Comparison of ENCODE assay signal across 1 cellular context in the genomic region with DNA sequence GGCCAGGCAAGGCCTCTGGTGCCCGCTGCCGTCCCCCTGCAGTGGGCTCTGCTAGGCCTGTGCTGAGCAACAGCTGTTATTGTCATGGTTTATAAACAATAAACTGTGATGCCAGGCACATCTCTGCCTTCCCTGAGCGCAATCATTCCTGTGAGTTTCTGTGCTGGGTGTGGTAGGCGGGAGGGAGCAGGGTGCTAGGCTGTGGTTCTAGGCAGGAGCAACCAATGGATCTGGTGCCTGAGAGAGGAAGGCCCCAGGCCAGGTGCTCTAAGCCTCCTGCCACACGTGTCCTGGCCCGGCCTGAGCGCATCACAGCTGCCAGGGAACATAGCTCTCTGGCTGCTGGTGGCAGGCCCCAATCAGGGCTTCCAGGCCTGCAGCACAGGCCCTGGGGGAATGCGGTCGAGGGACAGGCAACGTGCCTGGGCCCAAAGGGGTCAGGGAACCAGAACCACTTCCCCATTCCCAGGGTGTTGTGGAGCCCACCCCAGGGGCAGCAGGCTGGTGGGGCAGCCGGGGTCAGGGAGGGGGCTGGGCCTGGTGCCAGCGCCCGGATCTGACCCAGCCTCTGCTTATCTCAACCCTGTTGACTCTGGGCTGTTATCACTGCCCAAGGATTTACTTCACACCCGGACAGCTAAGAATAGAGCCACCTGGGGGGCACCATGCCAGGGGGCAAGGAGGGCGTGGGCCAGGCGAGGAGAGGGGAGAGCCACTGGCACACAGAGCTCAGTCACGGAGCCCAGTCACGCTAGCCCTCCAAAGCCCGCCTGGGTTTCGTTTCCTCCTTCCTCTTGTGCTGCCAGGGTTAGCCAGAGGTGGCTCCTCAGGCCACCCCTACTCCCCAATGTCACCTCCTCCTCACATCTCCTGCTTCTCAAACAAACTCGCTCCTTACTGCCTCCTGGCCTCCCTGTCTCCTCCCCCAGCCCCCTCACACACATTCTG.
A peak's percentile ranks its signal among the peaks of the same experiment; 100 is the strongest.
TF ChIP-seq lines count a peak whose summit lies in the region.

No MANE protein-coding gene starts in this region.

TF ChIP-seq in HepG2, 621 proteins besides CTCF, POLR2A, EP300 and RAD21 (continued from another document and continues in another):
- no peak for TF ChIP-seq JARID2 (CRISPR knock-in tag; IDR thresholded peaks at IDR 0.05; ENCODE audit: insufficient replicate concordance)
- TF ChIP-seq KLF16 (CRISPR knock-in tag; IDR thresholded peaks at IDR 0.05): no peak
- no peak for TF ChIP-seq HDAC6 (IDR thresholded peaks at IDR 0.05; ENCODE audit: low read depth, low read length)
- TF ChIP-seq ZSCAN21 (CRISPR knock-in tag; IDR thresholded peaks at IDR 0.05; ENCODE audit: borderline replicate concordance): no peak
- TF ChIP-seq MZF1 (CRISPR knock-in tag; IDR thresholded peaks at IDR 0.05; ENCODE audit: borderline replicate concordance): no peak
- no peak for TF ChIP-seq CHCHD3 (CRISPR knock-in tag; IDR thresholded peaks at IDR 0.05)
- no peak for TF ChIP-seq TCF7L2 (IDR thresholded peaks at IDR 0.05; ENCODE audit: low read depth, low read length)
- TF ChIP-seq ZNF446 (CRISPR knock-in tag; IDR thresholded peaks at IDR 0.05): no peak
- no peak for TF ChIP-seq ZNF552 (CRISPR knock-in tag; IDR thresholded peaks at IDR 0.05; ENCODE audit: borderline replicate concordance)
- TF ChIP-seq BCL3 (CRISPR knock-in tag; IDR thresholded peaks at IDR 0.05): no peak
- peak; percentile 40; the same call in 1 of the 2 replicates for TF ChIP-seq ETV5 (CRISPR knock-in tag; IDR thresholded peaks at IDR 0.05; ENCODE audit: borderline replicate concordance)
- no peak for TF ChIP-seq ZNF362 (CRISPR knock-in tag; IDR thresholded peaks at IDR 0.05; ENCODE audit: borderline replicate concordance)
- TF ChIP-seq ZNF674 (CRISPR knock-in tag; IDR thresholded peaks at IDR 0.05; ENCODE audit: low read depth): no peak
- TF ChIP-seq ZBED4 (CRISPR knock-in tag; IDR thresholded peaks at IDR 0.05; ENCODE audit: borderline replicate concordance): no peak
- no peak for TF ChIP-seq NFE2L1 (CRISPR knock-in tag; IDR thresholded peaks at IDR 0.05; ENCODE audit: borderline replicate concordance)
- TF ChIP-seq YY1 (IDR thresholded peaks at IDR 0.05; ENCODE audit: insufficient read depth, insufficient replicate concordance, low read depth, low read length): no peak
- no peak for TF ChIP-seq RFX3 (CRISPR knock-in tag; IDR thresholded peaks at IDR 0.05)
- TF ChIP-seq ZNF556 (CRISPR knock-in tag; IDR thresholded peaks at IDR 0.05; ENCODE audit: borderline replicate concordance): no peak
- TF ChIP-seq SMARCC2 (IDR thresholded peaks at IDR 0.05): no peak
- TF ChIP-seq ZNF563 (CRISPR knock-in tag; IDR thresholded peaks at IDR 0.05): no peak
- no peak for TF ChIP-seq RFX5 (IDR thresholded peaks at IDR 0.05; ENCODE audit: low read depth, low read length)
- TF ChIP-seq ZFP62 (CRISPR knock-in tag; IDR thresholded peaks at IDR 0.05): no peak
- TF ChIP-seq, protein P1, sequence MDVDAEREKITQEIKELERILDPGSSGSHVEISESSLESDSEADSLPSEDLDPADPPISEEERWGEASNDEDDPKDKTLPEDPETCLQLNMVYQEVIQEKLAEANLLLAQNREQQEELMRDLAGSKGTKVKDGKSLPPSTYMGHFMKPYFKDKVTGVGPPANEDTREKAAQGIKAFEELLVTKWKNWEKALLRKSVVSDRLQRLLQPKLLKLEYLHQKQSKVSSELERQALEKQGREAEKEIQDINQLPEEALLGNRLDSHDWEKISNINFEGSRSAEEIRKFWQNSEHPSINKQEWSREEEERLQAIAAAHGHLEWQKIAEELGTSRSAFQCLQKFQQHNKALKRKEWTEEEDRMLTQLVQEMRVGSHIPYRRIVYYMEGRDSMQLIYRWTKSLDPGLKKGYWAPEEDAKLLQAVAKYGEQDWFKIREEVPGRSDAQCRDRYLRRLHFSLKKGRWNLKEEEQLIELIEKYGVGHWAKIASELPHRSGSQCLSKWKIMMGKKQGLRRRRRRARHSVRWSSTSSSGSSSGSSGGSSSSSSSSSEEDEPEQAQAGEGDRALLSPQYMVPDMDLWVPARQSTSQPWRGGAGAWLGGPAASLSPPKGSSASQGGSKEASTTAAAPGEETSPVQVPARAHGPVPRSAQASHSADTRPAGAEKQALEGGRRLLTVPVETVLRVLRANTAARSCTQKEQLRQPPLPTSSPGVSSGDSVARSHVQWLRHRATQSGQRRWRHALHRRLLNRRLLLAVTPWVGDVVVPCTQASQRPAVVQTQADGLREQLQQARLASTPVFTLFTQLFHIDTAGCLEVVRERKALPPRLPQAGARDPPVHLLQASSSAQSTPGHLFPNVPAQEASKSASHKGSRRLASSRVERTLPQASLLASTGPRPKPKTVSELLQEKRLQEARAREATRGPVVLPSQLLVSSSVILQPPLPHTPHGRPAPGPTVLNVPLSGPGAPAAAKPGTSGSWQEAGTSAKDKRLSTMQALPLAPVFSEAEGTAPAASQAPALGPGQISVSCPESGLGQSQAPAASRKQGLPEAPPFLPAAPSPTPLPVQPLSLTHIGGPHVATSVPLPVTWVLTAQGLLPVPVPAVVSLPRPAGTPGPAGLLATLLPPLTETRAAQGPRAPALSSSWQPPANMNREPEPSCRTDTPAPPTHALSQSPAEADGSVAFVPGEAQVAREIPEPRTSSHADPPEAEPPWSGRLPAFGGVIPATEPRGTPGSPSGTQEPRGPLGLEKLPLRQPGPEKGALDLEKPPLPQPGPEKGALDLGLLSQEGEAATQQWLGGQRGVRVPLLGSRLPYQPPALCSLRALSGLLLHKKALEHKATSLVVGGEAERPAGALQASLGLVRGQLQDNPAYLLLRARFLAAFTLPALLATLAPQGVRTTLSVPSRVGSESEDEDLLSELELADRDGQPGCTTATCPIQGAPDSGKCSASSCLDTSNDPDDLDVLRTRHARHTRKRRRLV (CRISPR knock-in tag; IDR thresholded peaks at IDR 0.05): no peak
- no peak for TF ChIP-seq ARHGAP35 (CRISPR knock-in tag; IDR thresholded peaks at IDR 0.05; ENCODE audit: borderline replicate concordance)
- no peak for TF ChIP-seq SP5 (CRISPR knock-in tag; IDR thresholded peaks at IDR 0.05; ENCODE audit: borderline replicate concordance, low read depth)
- TF ChIP-seq, protein P2, sequence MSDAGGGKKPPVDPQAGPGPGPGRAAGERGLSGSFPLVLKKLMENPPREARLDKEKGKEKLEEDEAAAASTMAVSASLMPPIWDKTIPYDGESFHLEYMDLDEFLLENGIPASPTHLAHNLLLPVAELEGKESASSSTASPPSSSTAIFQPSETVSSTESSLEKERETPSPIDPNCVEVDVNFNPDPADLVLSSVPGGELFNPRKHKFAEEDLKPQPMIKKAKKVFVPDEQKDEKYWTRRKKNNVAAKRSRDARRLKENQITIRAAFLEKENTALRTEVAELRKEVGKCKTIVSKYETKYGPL (CRISPR knock-in tag; IDR thresholded peaks at IDR 0.05): no peak
- no peak for TF ChIP-seq BRCA1 (CRISPR knock-in tag; IDR thresholded peaks at IDR 0.05)
- no peak for TF ChIP-seq ZNF574 (CRISPR knock-in tag; IDR thresholded peaks at IDR 0.05)
- TF ChIP-seq, protein P3, sequence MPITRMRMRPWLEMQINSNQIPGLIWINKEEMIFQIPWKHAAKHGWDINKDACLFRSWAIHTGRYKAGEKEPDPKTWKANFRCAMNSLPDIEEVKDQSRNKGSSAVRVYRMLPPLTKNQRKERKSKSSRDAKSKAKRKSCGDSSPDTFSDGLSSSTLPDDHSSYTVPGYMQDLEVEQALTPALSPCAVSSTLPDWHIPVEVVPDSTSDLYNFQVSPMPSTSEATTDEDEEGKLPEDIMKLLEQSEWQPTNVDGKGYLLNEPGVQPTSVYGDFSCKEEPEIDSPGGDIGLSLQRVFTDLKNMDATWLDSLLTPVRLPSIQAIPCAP (CRISPR knock-in tag; IDR thresholded peaks at IDR 0.05; ENCODE audit: low read depth): no peak
- TF ChIP-seq ZFP36L1 (CRISPR knock-in tag; IDR thresholded peaks at IDR 0.05): no peak
- no peak for TF ChIP-seq ONECUT2 (CRISPR knock-in tag; IDR thresholded peaks at IDR 0.05)
- TF ChIP-seq MBD4 (IDR thresholded peaks at IDR 0.05; ENCODE audit: borderline replicate concordance, low read length): no peak
- no peak for TF ChIP-seq JDP2 (CRISPR knock-in tag; IDR thresholded peaks at IDR 0.05; ENCODE audit: borderline replicate concordance)
- TF ChIP-seq RBAK (CRISPR knock-in tag; IDR thresholded peaks at IDR 0.05): no peak
- no peak for TF ChIP-seq FOXA1 (IDR thresholded peaks at IDR 0.05)
- TF ChIP-seq FOXA1 (CRISPR knock-in tag; IDR thresholded peaks at IDR 0.05): peak; percentile 42; the same call in 1 of the 2 replicates
- no peak for TF ChIP-seq ZNF562 (CRISPR knock-in tag; IDR thresholded peaks at IDR 0.05; ENCODE audit: borderline replicate concordance)
- TF ChIP-seq ZNF260 (CRISPR knock-in tag; IDR thresholded peaks at IDR 0.05; ENCODE audit: borderline replicate concordance, low read depth): no peak
- TF ChIP-seq ZNF710 (CRISPR knock-in tag; IDR thresholded peaks at IDR 0.05; ENCODE audit: borderline replicate concordance): no peak
- no peak for TF ChIP-seq SOX13 (IDR thresholded peaks at IDR 0.05)
- TF ChIP-seq SOX13 (CRISPR knock-in tag; conservative IDR thresholded peaks at IDR 0.05 in 1 of 2, IDR thresholded peaks at IDR 0.05 in 1 of 2): no peak
